ENCODE assay signal across 31 cellular contexts in the genomic region with DNA sequence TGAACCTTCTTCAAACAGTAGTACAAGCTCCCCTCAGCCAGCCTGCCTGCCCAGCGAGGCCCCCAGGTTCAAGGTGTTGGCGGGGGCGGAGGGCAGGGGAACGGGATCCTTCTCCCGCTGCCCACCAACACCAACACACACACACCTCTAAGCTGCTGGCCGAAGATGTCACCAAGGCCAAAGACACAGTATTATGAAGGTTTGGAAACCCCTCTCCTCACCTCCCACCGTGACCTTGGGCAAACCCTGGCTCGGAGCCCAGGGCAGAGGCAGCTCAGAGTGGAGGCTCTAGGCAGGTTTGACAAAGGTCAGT.
"Had no signal": no experiment of that assay in that cellular context is flagged by ENCODE, and none has a peak within 500 bp of the region (broad histone marks: within the 10 kb centered on the region; RNA-seq: fewer than 3 reads in every experiment).

No MANE protein-coding gene starts in this region.

- ATAC-seq: activated CD4-positive, CD25-positive, alpha-beta regulatory T cell treated with anti-CD3 and anti-CD28 coated beads, Interleukin-2, amount 50 U/mL, for 24 hours; activated CD8-positive, alpha-beta T cell treated with anti-CD3 and anti-CD28 coated beads for 36 hours; activated naive CD8-positive, alpha-beta T cell treated with anti-CD3 and anti-CD28 coated beads, Interleukin-2, amount 50 U/mL, for 24 hours; activated T-cell treated with anti-CD3 and anti-CD28 coated beads, Interleukin-2, amount 50 U/mL, for 4 hours; activated T-helper 17 cell treated with anti-CD3 and anti-CD28 coated beads, Interleukin-2, amount 50 U/mL, for 72 hours; effector memory CD8-positive, alpha-beta T cell; gastroesophageal sphincter; heart right ventricle; T-helper 17 cell had no signal

- DNase-seq: activated B cell treated with CpG ODN at 0.5 μM for 24 hours; activated CD4-positive, alpha-beta T cell treated with anti-CD3 and anti-CD28 coated beads for 48 hours; activated CD4-positive, alpha-beta T cell treated with anti-CD3 and anti-CD28 coated beads, Interleukin-2, amount 50 U/mL, for 1 hour; activated CD4-positive, alpha-beta T cell treated with anti-CD3 and anti-CD28 coated beads, Interleukin-2, amount 50 U/mL, for 48 hours; activated CD8-positive, alpha-beta memory T cell treated with anti-CD3 and anti-CD28 coated beads for 24 hours; activated CD8-positive, alpha-beta T cell treated with anti-CD3 and anti-CD28 coated beads for 36 hours; activated effector memory CD4-positive, alpha-beta T cell treated with Interleukin-2 at 50 U/mL for 16 hours; activated naive CD4-positive, alpha-beta T cell treated with anti-CD3 and anti-CD28 coated beads for 36 hours; activated naive CD8-positive, alpha-beta T cell treated with anti-CD3 and anti-CD28 coated beads for 36 hours; activated naive CD8-positive, alpha-beta T cell treated with anti-CD3 and anti-CD28 coated beads, Interleukin-2, amount 50 U/mL, for 24 hours; activated T-cell treated with anti-CD3 and anti-CD28 coated beads, Interleukin-2, amount 50 U/mL, for 4 hours; adrenal gland; central memory CD4-positive, alpha-beta T cell; cerebellar nuclear complex; dorsolateral prefrontal cortex; effector memory CD8-positive, alpha-beta T cell; erythroblast; esophagus squamous epithelium; foreskin melanocyte; heart right ventricle; T-helper 17 cell; T1000; WERI-Rb-1 had no signal

- H3K27ac ChIP-seq: adrenal gland, ascending aorta, breast epithelium, cardiac muscle cell, coronary artery, dorsolateral prefrontal cortex, esophagus squamous epithelium, gastroesophageal sphincter, heart right ventricle, hepatocyte, WERI-Rb-1 had no signal
